1 cellular context compared by ENCODE assay signal in genomic region chr4:77156912-77157858, GRCh38.
TF ChIP-seq lines count a peak whose summit lies in the region.

Gene CCNG2, plus strand, starts transcription at chr4:77157207. Its CDS starts 1,326 bp downstream, at chr4:77158533.

TF ChIP-seq in A549, 52 proteins besides CTCF, POLR2A, EP300 and RAD21 (continued from another document):
- no peak for TF ChIP-seq CBX2 (IDR thresholded peaks at IDR 0.05; ENCODE audit: borderline replicate concordance, low read depth)
- TF ChIP-seq NFE2L2 (conservative IDR thresholded peaks at IDR 0.05; ENCODE audit: low read length), result no peak
- TF ChIP-seq JUN (IDR thresholded peaks at IDR 0.05), result peak; percentile 63 to 84; a peak in 4 of 5 replicates
- TF ChIP-seq BCL3 (IDR thresholded peaks at IDR 0.05), result 0 out of 3 replicates have a peak, but pooled peaks have one; percentile 18
- TF ChIP-seq CHD2 (IDR thresholded peaks at IDR 0.05; ENCODE audit: low read length, partially characterized antibody), result peak; percentile 67
- peak; percentile 23; the same call in 1 of the 2 replicates for TF ChIP-seq GATA3 (IDR thresholded peaks at IDR 0.05; ENCODE audit: borderline replicate concordance)
- TF ChIP-seq HDAC2 (IDR thresholded peaks at IDR 0.05), result peak; percentile 91; the same call in 1 of the 2 replicates
- no peak; the same call in 1 of the 2 replicates for TF ChIP-seq BHLHE40 (IDR thresholded peaks at IDR 0.05; ENCODE audit: low read depth, low read length)
- TF ChIP-seq RNF2 (IDR thresholded peaks at IDR 0.05; ENCODE audit: borderline replicate concordance, low read depth), result no peak
- TF ChIP-seq EHMT2 (IDR thresholded peaks at IDR 0.05; ENCODE audit: low read depth), result no peak
- no peak for TF ChIP-seq HEYL (CRISPR knock-in tag; IDR thresholded peaks at IDR 0.05)
- TF ChIP-seq NR3C1 (IDR thresholded peaks at IDR 0.05), result no peak
- no peak for TF ChIP-seq TFCP2L1 (CRISPR knock-in tag; IDR thresholded peaks at IDR 0.05)
- no peak for TF ChIP-seq FOSL2 (IDR thresholded peaks at IDR 0.05)
- no peak; the same call in 1 of the 2 replicates for TF ChIP-seq FOSL2 (CRISPR knock-in tag; IDR thresholded peaks at IDR 0.05)
- TF ChIP-seq SMC3 (IDR thresholded peaks at IDR 0.05), result no peak
- TF ChIP-seq HOXB5 (CRISPR knock-in tag; IDR thresholded peaks at IDR 0.05), result no peak
- TF ChIP-seq USF2 (IDR thresholded peaks at IDR 0.05), result peak; percentile 83
- peak; percentile 86 for TF ChIP-seq MAX (IDR thresholded peaks at IDR 0.05)
- no peak for TF ChIP-seq HOXA7 (CRISPR knock-in tag; IDR thresholded peaks at IDR 0.05)
- TF ChIP-seq MAZ (IDR thresholded peaks at IDR 0.05; ENCODE audit: borderline replicate concordance, low read depth, low read length), result no peak
- no peak for TF ChIP-seq SREBF2 (IDR thresholded peaks at IDR 0.05)
- TF ChIP-seq HMGXB4 (CRISPR knock-in tag; IDR thresholded peaks at IDR 0.05; ENCODE audit: borderline replicate concordance), result no peak
- no peak for TF ChIP-seq RARB (CRISPR knock-in tag; IDR thresholded peaks at IDR 0.05)
- no peak for TF ChIP-seq RCOR1 (IDR thresholded peaks at IDR 0.05; ENCODE audit: low read depth, low read length)
- no peak for TF ChIP-seq TP53 (CRISPR knock-in tag; IDR thresholded peaks at IDR 0.05)
- TF ChIP-seq JUNB (IDR thresholded peaks at IDR 0.05), result no peak
- peak; percentile 89 for TF ChIP-seq PBX3 (IDR thresholded peaks at IDR 0.05)
- no peak for TF ChIP-seq FOSB (CRISPR knock-in tag; IDR thresholded peaks at IDR 0.05)
- TF ChIP-seq MYC (IDR thresholded peaks at IDR 0.05; ENCODE audit: borderline replicate concordance, low read length), result no peak
TF ChIP-seq in A549: peak in this region for 14.
